13 cellular contexts compared by ENCODE assay signal in the genomic region with DNA sequence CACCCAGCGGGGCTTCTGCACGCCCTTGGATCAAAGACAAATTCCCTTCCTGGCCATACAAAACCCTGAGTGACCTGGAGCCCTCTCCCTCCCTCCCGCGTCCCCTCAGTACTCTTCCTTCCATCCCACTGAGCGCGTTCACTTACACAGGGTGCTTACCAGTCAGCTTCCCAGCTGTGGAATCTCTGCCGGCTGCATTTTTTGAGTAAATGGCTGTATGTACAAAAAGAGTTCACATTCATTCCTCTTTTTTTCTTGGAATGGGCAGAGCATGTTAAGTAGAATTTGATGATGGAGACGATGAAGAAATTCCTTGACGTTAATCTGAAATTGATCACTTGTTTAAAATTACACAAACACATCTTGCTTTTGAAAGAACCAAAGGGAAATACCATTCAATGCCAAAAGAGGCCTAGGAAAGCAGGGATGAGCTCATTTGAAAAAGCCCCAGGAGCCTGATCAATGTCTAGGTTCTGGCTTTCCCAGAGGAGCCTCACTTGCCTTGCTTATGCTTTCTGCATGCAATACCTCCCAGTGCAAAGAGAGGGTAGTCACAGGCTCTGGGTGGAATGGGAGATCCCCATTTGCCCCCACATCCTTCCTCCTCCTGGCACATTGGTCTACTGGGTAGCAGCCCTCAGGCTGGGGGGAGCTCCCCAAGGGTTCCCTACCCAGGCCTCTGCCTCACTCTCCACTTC. TPM values are rescaled to one million over a fixed set of nuclear protein-coding genes. Genes with fewer than 3 reads are reported as not detected.
A peak's percentile ranks its signal among the peaks of the same experiment; 100 is the strongest.
DNase-seq lines count a peak whose midpoint lies in the region; ATAC-seq and TF ChIP-seq lines count a peak whose summit lies in the region.
"Had no signal": no experiment of that assay in that cellular context is flagged by ENCODE, and none has a peak within 500 bp of the region (broad histone marks: within the 10 kb centered on the region; RNA-seq: fewer than 3 reads in every experiment).

No MANE protein-coding gene starts in this region.

- ATAC-seq in CD8-positive, alpha-beta T cell = peak; percentile 96
- ATAC-seq in foreskin keratinocyte = peak; percentile 46
- no peak for ATAC-seq in GM21576 (IDR thresholded peaks at IDR 0.05; ENCODE audit: unreplicated experiment)

- peaks cover 3% of the 10 kb centered on the region for H3K79me2 ChIP-seq in trophoblast cell (ENCODE audit: control insufficient read depth, insufficient read depth, low read length, poor library complexity)

- H2BK120ac ChIP-seq in trophoblast cell (ENCODE audit: insufficient read depth, low read length, poor library complexity) = peak overlapping the region; percentile 97

- no peaks in the 10 kb centered on the region for H3K36me3 ChIP-seq in CD8-positive, alpha-beta T cell (ENCODE audit: insufficient read depth, low read length)
- no peaks in the 10 kb centered on the region for H3K36me3 ChIP-seq in WERI-Rb-1
- H3K36me3 ChIP-seq in trophoblast cell (ENCODE audit: control insufficient read depth in 1 of 2, insufficient read depth in 2 of 2, low read length in 2 of 2) = no peaks in the 10 kb centered on the region
- H3K36me3 ChIP-seq in transverse colon = no peaks in the 10 kb centered on the region
- H3K36me3 ChIP-seq: thyroid gland had no signal

- no peak overlapping the region for H3K9ac ChIP-seq in trophoblast cell (ENCODE audit: low read length)

- no peak overlapping the region for H3K4me3 Mint-ChIP-seq in CD8-positive, alpha-beta T cell
- H3K4me3 Mint-ChIP-seq in immature natural killer cell = no peak overlapping the region
- H3K4me3 Mint-ChIP-seq: activated T-cell treated with anti-CD3 and anti-CD28 coated beads, Interleukin-2, amount 50 U/mL, for 72 hours had no signal

- CTCF ChIA-PET in CD8-positive, alpha-beta T cell (lab: Charles Lee) = interaction anchor here (0.9 to 1.2 kb wide), 3 partner anchors 34 to 288 kb away, joined by 3 to 4 read pairs (median 4); no protein-coding TSS in a partner anchor

- no peaks in the 10 kb centered on the region for H3K27me3 ChIP-seq in CD8-positive, alpha-beta T cell (ENCODE audit: insufficient read depth, low read length)
- H3K27me3 ChIP-seq in WERI-Rb-1 (ENCODE audit: insufficient read depth, low read depth, severe bottlenecking) = no peaks in the 10 kb centered on the region
- peaks cover 6% of the 10 kb centered on the region for H3K27me3 ChIP-seq in foreskin keratinocyte
- no peaks in the 10 kb centered on the region for H3K27me3 ChIP-seq in trophoblast cell (ENCODE audit: insufficient read depth, low read length)
- H3K27me3 ChIP-seq in transverse colon = no peaks in the 10 kb centered on the region
- H3K27me3 ChIP-seq: thyroid gland had no signal

- H4K12ac ChIP-seq in trophoblast cell (ENCODE audit: low read depth, low read length) = peak overlapping the region; percentile 12

- POLR2A ChIA-PET in CD8-positive, alpha-beta T cell (lab: Charles Lee) = interaction anchor here (2.3 kb wide), 1 partner anchor 11 kb away, joined by 10 read pairs; no protein-coding TSS in a partner anchor

- peaks cover 21% of the 10 kb centered on the region for H3K79me1 ChIP-seq in trophoblast cell (ENCODE audit: low read length)

- in situ Hi-C loops in transverse colon (cut with MboI; ENCODE audit: low pct_ligation_motif_present in 1 of 4, low pct_unique_long_range_greater_than_20kb in 1 of 4, low sequenced_read_pairs in 3 of 4) = loop anchor here in 2 of 4 donors (10.0 to 25.0 kb wide), 2 partner anchors 48 to 176 kb away; no protein-coding TSS in a partner anchor

- no peak for TF ChIP-seq CTCF in CD8-positive, alpha-beta T cell (IDR thresholded peaks at IDR 0.05)
- 0 out of 2 replicates have a peak, but pooled peaks have one; percentile 35 for TF ChIP-seq CTCF in WERI-Rb-1 (IDR thresholded peaks at IDR 0.05; ENCODE audit: low read depth, low read length)
- peak; percentile 27 for TF ChIP-seq CTCF in foreskin keratinocyte (conservative IDR thresholded peaks at IDR 0.05)
- TF ChIP-seq CTCF in transverse colon (IDR thresholded peaks at IDR 0.05) = no peak

- no peak overlapping the region for H3K4me3 ChIP-seq in CD8-positive, alpha-beta T cell (ENCODE audit: low read depth, low read length)
- H3K4me3 ChIP-seq in WERI-Rb-1 (ENCODE audit: low read depth, low read length) (no peak overlapping the region), trophoblast cell (ENCODE audit: low read depth, low read length) (no peak overlapping the region), transverse colon (no peak overlapping the region)
- H3K4me3 ChIP-seq: thyroid gland had no signal

- H3K27me3 Mint-ChIP-seq in CD8-positive, alpha-beta T cell (ENCODE audit: low read depth) = peaks cover 1% of the 10 kb centered on the region
- peaks cover 0 to 9% (median 0%) of the 10 kb centered on the region in 3 donors for H3K27me3 Mint-ChIP-seq in immature natural killer cell (ENCODE audit: low read depth in 3 of 3)

- peak overlapping the region; percentile 92 for H2AK5ac ChIP-seq in trophoblast cell (ENCODE audit: low read length)

- DNase-seq in CD8-positive, alpha-beta T cell = peak in 1 of 7 experiments; percentile 40
- DNase-seq in WERI-Rb-1 (no peak), foreskin keratinocyte (no peak), trophoblast cell (peak; percentile 80 to 95), DMS79 treated with DMSO at 0.1 percent for 48 hours (lab: John Stamatoyannopoulos, UW) (no peak), immature natural killer cell (no peak), transverse colon (no peak)
- DNase-seq: activated T-cell treated with anti-CD3 and anti-CD28 coated beads, Interleukin-2, amount 50 U/mL, for 72 hours; NCI-H1105 treated with DMSO at 0.1 percent for 48 hours; NCI-H526 treated with DMSO at 0.1 percent for 48 hours; Right ventricle myocardium superior; thyroid gland had no signal

- H3K18ac ChIP-seq in trophoblast cell (ENCODE audit: low read length) = peak overlapping the region; percentile 74

- TF ChIP-seq EP300 in transverse colon (IDR thresholded peaks at IDR 0.05; ENCODE audit: low read depth) = no peak

- H3K14ac ChIP-seq in trophoblast cell (ENCODE audit: low read length) = peak overlapping the region; percentile 89

- H3K4me1 ChIP-seq in CD8-positive, alpha-beta T cell (ENCODE audit: insufficient read depth, low read length) = peaks cover 8% of the 10 kb centered on the region
- peaks cover 9% of the 10 kb centered on the region for H3K4me1 ChIP-seq in foreskin keratinocyte
- peaks cover 22 to 31% of the 10 kb centered on the region in 2 experiments for H3K4me1 ChIP-seq in trophoblast cell (ENCODE audit: control insufficient read depth in 1 of 2, insufficient read depth in 2 of 2, low read length in 2 of 2)
- H3K4me1 ChIP-seq in transverse colon = no peaks in the 10 kb centered on the region

- no peaks in the 10 kb centered on the region for H3K36me3 Mint-ChIP-seq in CD8-positive, alpha-beta T cell
- H3K36me3 Mint-ChIP-seq in immature natural killer cell = peaks cover 0 to 4% (median 0%) of the 10 kb centered on the region in 3 donors

- H3K27ac ChIP-seq in CD8-positive, alpha-beta T cell (ENCODE audit: low read depth, low read length) = no peak overlapping the region
- H3K27ac ChIP-seq in WERI-Rb-1 (peak overlapping the region; percentile 36), foreskin keratinocyte (no peak overlapping the region), trophoblast cell (ENCODE audit: low read depth, low read length) (peak overlapping the region; percentile 31), transverse colon (peak overlapping the region in 2 of 4 donors; percentile 26 to 51)
- H3K27ac ChIP-seq: thyroid gland had no signal

- peak overlapping the region; percentile 58 for H2BK5ac ChIP-seq in trophoblast cell (ENCODE audit: low read depth, low read length, poor library complexity)

- no peak overlapping the region for H3K4me2 ChIP-seq in trophoblast cell (ENCODE audit: low read length)

- no CpG with 5 or more reads among the region's 9 CpGs for WGBS in trophoblast cell (ENCODE audit: extremely low coverage, insufficient coverage, insufficient read length)
- WGBS in transverse colon (ENCODE audit: low coverage in 1 of 2), 2 donors = 83 to 88% methylated on average over 7 to 9 of the region's 9 CpGs

- TF ChIP-seq POLR2A in transverse colon (IDR thresholded peaks at IDR 0.05) = no peak

- H3K9me3 ChIP-seq in CD8-positive, alpha-beta T cell (ENCODE audit: low read length) = no peaks in the 10 kb centered on the region
- no peaks in the 10 kb centered on the region for H3K9me3 ChIP-seq in WERI-Rb-1 (ENCODE audit: severe bottlenecking)
- H3K9me3 ChIP-seq in trophoblast cell (ENCODE audit: insufficient read depth, low read depth, low read length) = no peaks in the 10 kb centered on the region
- no peaks in the 10 kb centered on the region for H3K9me3 ChIP-seq in transverse colon
- H3K9me3 ChIP-seq: thyroid gland had no signal

- no peak overlapping the region for H3K23ac ChIP-seq in trophoblast cell (ENCODE audit: low read length)

- H3K4ac ChIP-seq in trophoblast cell (ENCODE audit: low read depth, low read length) = peak overlapping the region; percentile 12

- peak overlapping the region; percentile 95 for H2BK12ac ChIP-seq in trophoblast cell (ENCODE audit: low read length)

- H4K91ac ChIP-seq in trophoblast cell (ENCODE audit: low read depth, low read length) = peak overlapping the region; percentile 94

- no peak overlapping the region for H3K27ac Mint-ChIP-seq in CD8-positive, alpha-beta T cell
- no peak overlapping the region for H3K27ac Mint-ChIP-seq in immature natural killer cell
- H3K27ac Mint-ChIP-seq: activated T-cell treated with anti-CD3 and anti-CD28 coated beads, Interleukin-2, amount 50 U/mL, for 72 hours had no signal

- peaks cover 9% of the 10 kb centered on the region for H3K4me1 Mint-ChIP-seq in CD8-positive, alpha-beta T cell (ENCODE audit: low read depth)
- peaks cover 0 to 1% of the 10 kb centered on the region in 2 donors for H3K4me1 Mint-ChIP-seq in immature natural killer cell

- intact Hi-C loops in CD8-positive, alpha-beta T cell (cut with DNase I, micrococcal nuclease) = loop anchor here in 1 of 2 experiments (5.0 kb wide), 1 partner anchor 79 kb away; no protein-coding TSS in a partner anchor
- intact Hi-C loops in transverse colon (cut with DNase I; ENCODE audit: low total_unique reads) = no loop called here

- peak overlapping the region; percentile 74 for H4K8ac ChIP-seq in trophoblast cell (ENCODE audit: low read depth, low read length)

- H2AFZ ChIP-seq in trophoblast cell (ENCODE audit: insufficient read depth, low read length, poor library complexity) = peak overlapping the region; percentile 72

- H3K9me3 Mint-ChIP-seq in CD8-positive, alpha-beta T cell = no peaks in the 10 kb centered on the region
- H3K9me3 Mint-ChIP-seq in immature natural killer cell = peaks cover 0 to 1% (median 0%) of the 10 kb centered on the region in 6 donors

RNA-seq across cellular contexts. Expression of gene SMAD7, which starts 12.2 kb away (rescaled TPM):
- 100 to 1,000 TPM; 227 to 236 TPM for total RNA-seq in CD8-positive, alpha-beta T cell
- total RNA-seq in foreskin keratinocyte (7.2 and 10.5 TPM in 2 replicates), transverse colon (100 to 1,000 TPM in 1 of 4 donors, 10 to 100 TPM in 3; 76.0 to 199 (median 77.1) TPM)
- polyA plus RNA-seq in foreskin keratinocyte (4.3 and 5.2 TPM in 2 replicates), immature natural killer cell (10 to 100 TPM; 10.1 to 17.4 (median 12.3) TPM)
- polyA plus RNA-seq in trophoblast cell (2013) = 108 and 116 TPM in 2 replicates

Comparison
In these comparisons a context has a peak if more than half of its experiments do, and no peak if none do; other contexts are left out.
1. DNase-seq: peak in trophoblast cell (2 of 2); none in WERI-Rb-1 (single experiment), foreskin keratinocyte (0 of 2), DMS79 treated with DMSO at 0.1 percent for 48 hours (single experiment), immature natural killer cell (0 of 3) and transverse colon (single experiment).
2. H3K27ac ChIP-seq: peak in WERI-Rb-1 (single experiment) and trophoblast cell (single experiment); none in CD8-positive, alpha-beta T cell (single experiment) and foreskin keratinocyte (single experiment).
3. CTCF ChIP-seq: peak in WERI-Rb-1 (single experiment) and foreskin keratinocyte (single experiment); none in CD8-positive, alpha-beta T cell (single experiment) and transverse colon (0 of 5).